Comparison of ENCODE assay signal across 1 cellular context in genomic region chr17:41679740-41680425, GRCh38.
TF ChIP-seq lines count a peak whose summit lies in the region.

No MANE protein-coding gene starts in this region.

TF ChIP-seq in GM23338, 12 proteins besides CTCF, POLR2A, EP300 and RAD21:
- TF ChIP-seq ZNF331 (CRISPR knock-in tag; IDR thresholded peaks at IDR 0.05; ENCODE audit: low read depth) = no peak
- TF ChIP-seq POLR2AphosphoS5 (IDR thresholded peaks at IDR 0.05; ENCODE audit: low read depth) = no peak
- no peak for TF ChIP-seq JUNB (IDR thresholded peaks at IDR 0.05; ENCODE audit: unreplicated experiment)
- no peak for TF ChIP-seq ZNF462 (CRISPR knock-in tag; IDR thresholded peaks at IDR 0.05)
